ENCODE assay signal across 8 cellular contexts in the genomic region with DNA sequence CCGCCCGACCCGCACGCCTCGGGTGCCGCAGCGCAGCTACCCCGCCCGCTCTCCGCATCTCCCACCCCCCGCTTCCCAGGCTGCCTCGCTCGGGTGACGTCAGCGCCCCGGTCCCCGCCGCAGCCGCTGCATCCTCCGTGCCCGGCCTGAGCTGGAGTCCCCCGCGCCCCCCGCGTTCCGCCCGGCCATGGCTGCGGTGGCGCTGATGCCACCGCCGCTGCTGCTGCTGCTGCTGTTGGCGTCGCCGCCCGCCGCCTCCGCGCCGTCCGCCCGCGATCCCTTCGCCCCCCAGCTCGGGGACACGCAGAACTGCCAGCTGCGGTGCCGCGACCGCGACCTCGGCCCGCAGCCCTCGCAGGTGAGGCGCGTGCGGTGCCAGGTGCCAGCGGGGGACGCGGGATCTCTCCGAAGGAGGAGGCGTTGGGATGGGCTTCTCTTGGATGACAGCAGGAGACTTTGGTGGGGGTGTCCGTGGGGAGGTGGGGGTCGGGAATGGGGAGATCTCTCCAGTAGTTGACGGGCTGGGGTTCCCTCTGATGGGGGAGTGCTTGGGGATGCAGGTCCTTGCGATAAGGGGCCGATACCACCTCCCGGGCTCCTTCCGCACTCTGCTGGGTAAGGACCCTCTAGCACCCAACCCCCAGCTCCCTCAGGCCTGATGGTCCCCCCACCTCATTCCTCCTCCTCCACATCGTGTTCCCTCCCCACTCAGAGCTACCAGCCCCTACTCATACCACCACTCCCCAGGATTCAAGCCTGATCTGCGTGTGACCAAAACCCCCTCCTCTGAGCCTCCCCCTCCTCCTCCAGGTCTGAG. TPM values are rescaled to one million over a fixed set of nuclear protein-coding genes. Genes with fewer than 3 reads are reported as not detected.
A peak's percentile ranks its signal among the peaks of the same experiment; 100 is the strongest.
DNase-seq lines count a peak whose midpoint lies in the region; ATAC-seq, FAIRE-seq and TF ChIP-seq lines count a peak whose summit lies in the region.

TMEM59L (plus strand) TSS at position 99 of the 817 bp plus-strand sequence; CDS start at position 188, 89 bp downstream.

- peak; percentile 70 for DNase-seq in activated CD8-positive, alpha-beta memory T cell treated with anti-CD3 and anti-CD28 coated beads for 24 hours
- no peak for DNase-seq in activated CD8-positive, alpha-beta memory T cell treated with anti-CD3 and anti-CD28 coated beads, Interleukin-2, amount 50 U/mL, for 48 hours
- DNase-seq in activated CD8-positive, alpha-beta memory T cell treated with anti-CD3 and anti-CD28 coated beads, Interleukin-2, amount 50 U/mL, for 4 hours = peak; percentile 52
- DNase-seq in fibroblast of villous mesenchyme (ENCODE audit: low read depth) (no peak), psoas muscle (no peak), RCC 7860 (ENCODE audit: low spot score) (no peak), KG1 (lab: John Stamatoyannopoulos, UW) (no peak)

- H3K4me3 ChIP-seq in fibroblast of villous mesenchyme (ENCODE audit: low read depth, low read length) (peak within 1 kb of the TSS; percentile 39), psoas muscle (peak within 1 kb of the TSS; percentile 56)

- no peak for FAIRE-seq in RCC 7860 (lab: Jason Lieb, UNC)

- TF ChIP-seq CTCF in fibroblast of villous mesenchyme (IDR thresholded peaks at IDR 0.05; ENCODE audit: insufficient read depth, low read depth, low read length) (no peak), psoas muscle (IDR thresholded peaks at IDR 0.05) (no peak)

- peaks cover 0 to 84% (median 33%) of the 10 kb centered on the region in 3 donors for H3K27me3 ChIP-seq in psoas muscle (ENCODE audit: insufficient read depth in 3 of 3, low read length in 2 of 3)

- no peak within 1 kb of the TSS for H3K27ac ChIP-seq in psoas muscle

- intact Hi-C loops in psoas muscle (cut with DNase I) = no loop called here

- peaks cover 13% of the 10 kb centered on the region for H3K4me1 ChIP-seq in psoas muscle

- no peaks in the 10 kb centered on the region for H3K36me3 ChIP-seq in psoas muscle (ENCODE audit: insufficient read depth in 1 of 2, low read depth in 1 of 2)

- 3 to 5% (median 3%) methylated on average over 41 to 70 of the region's 70 CpGs for WGBS in psoas muscle, 3 donors

- ATAC-seq in psoas muscle = peak in 3 of 4 donors; percentile 27 to 39 (median 36)
- ATAC-seq in HG03196 (IDR thresholded peaks at IDR 0.05; ENCODE audit: unreplicated experiment) = no peak

- no peaks in the 10 kb centered on the region for H3K9me3 ChIP-seq in psoas muscle

RNA-seq across cellular contexts. Expression of gene TMEM59L, which starts in this region (rescaled TPM):
- under 0.01 and 0.32 TPM in 2 replicates for total RNA-seq in fibroblast of villous mesenchyme
- 1 to 10 TPM in 3 of 4 donors, under 1 TPM in 1; 0.79 to 3.2 (median 2.6) TPM for total RNA-seq in psoas muscle
- 1 to 10 TPM in 2 of 3 donors, under 1 TPM in 1; 0.85 to 4.8 (median 1.5) TPM for polyA plus RNA-seq in psoas muscle

Comparison
In these comparisons a context has a peak if more than half of its experiments do, and no peak if none do; other contexts are left out.
1. DNase-seq: peak in activated CD8-positive, alpha-beta memory T cell treated with anti-CD3 and anti-CD28 coated beads for 24 hours (single experiment) and activated CD8-positive, alpha-beta memory T cell treated with anti-CD3 and anti-CD28 coated beads, Interleukin-2, amount 50 U/mL, for 4 hours (single experiment); none in activated CD8-positive, alpha-beta memory T cell treated with anti-CD3 and anti-CD28 coated beads, Interleukin-2, amount 50 U/mL, for 48 hours (single experiment), fibroblast of villous mesenchyme (single experiment), psoas muscle (0 of 2), RCC 7860 (single experiment) and KG1 (single experiment).